Comparison of ENCODE assay signal across 11 cellular contexts in the genomic region with DNA sequence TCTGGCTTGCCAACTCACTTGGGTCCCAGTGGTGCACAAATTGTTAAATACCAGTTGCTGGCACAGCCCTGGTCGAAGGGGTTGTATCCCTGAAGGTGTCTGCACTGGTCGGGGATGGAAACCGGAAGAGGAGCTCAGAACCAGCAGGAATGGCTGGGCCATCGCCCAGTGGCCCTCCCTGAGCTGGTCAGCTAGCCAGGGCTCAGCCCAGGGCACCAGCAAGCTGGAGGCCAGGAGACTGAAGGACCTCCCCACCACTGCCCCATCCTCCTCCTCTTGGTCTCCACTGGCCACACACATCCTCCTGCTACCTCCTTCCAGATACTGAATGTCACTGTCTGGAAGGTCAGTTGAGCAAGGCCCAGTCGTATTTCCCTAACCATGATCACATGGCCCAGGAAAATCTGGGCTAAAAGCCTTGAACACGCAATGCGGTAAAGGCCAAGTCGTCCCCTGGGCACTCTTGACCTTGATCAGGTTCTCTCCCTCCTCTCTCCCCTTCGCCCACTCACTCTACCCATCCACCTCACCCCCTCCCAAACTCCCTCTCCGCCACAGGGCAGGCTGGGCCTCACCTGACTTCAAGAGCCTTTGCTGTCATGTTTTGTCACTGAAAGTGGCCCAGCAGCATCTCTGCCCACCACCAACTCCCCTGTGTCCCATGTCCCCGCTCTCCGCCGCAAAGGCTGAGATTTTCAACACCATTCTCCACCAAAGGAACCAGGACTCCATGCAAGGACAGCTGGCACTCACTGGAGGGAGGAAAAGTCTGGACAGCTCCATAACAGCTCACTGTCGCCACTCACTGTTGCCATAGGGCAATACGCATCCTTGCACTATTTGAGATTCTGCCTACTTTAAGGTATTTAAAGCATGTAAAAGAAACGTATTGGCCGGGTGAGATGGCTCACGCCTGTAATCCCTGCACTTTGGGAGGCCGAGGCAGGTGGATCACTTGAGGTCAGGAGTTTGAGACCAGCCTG. TPM values are rescaled to one million over a fixed set of nuclear protein-coding genes. Genes with fewer than 3 reads are reported as not detected.
DNase-seq lines count a peak whose midpoint lies in the region; ATAC-seq, FAIRE-seq and TF ChIP-seq lines count a peak whose summit lies in the region.
"Had no signal": no experiment of that assay in that cellular context is flagged by ENCODE, and none has a peak within 500 bp of the region (broad histone marks: within the 10 kb centered on the region; RNA-seq: fewer than 3 reads in every experiment).

No MANE protein-coding gene starts in this region.

- no peak overlapping the region; the same call in 1 of the 2 replicates for H3K27ac ChIP-seq in DND-41 (ENCODE audit: low read length)
- H3K27ac ChIP-seq in VCaP = no peak overlapping the region
- no peak overlapping the region for H3K27ac ChIP-seq in HepG2 (ENCODE audit: extremely low read length, insufficient read depth, low read length)
- H3K27ac ChIP-seq: epithelial cell of prostate had no signal

- TF ChIP-seq RAD21 in Ishikawa (IDR thresholded peaks at IDR 0.05; ENCODE audit: low read depth) (peak; percentile 74), HepG2 (CRISPR knock-in tag; IDR thresholded peaks at IDR 0.05) (no peak)

- H3K4me2 ChIP-seq in DND-41 (ENCODE audit: insufficient read depth, low read length) = no peak overlapping the region
- H3K4me2 ChIP-seq in HepG2 (ENCODE audit: low read depth, low read length) = peak overlapping the region; percentile 46; the same call in 1 of the 2 replicates

- no peak for TF ChIP-seq POLR2A in HepG2 (IDR thresholded peaks at IDR 0.05; ENCODE audit: insufficient read depth in 1 of 2, low read depth in 2 of 2, low read length in 2 of 2)

- 35% methylated on average over 15 of the region's 19 CpGs for WGBS in HepG2 (ENCODE audit: low lambda C conversion rate)

- intact Hi-C loops in HepG2 (cut with micrococcal nuclease; ENCODE audit: unreplicated experiment) = no loop called here

- H3K9me3 ChIP-seq in DND-41 (ENCODE audit: insufficient read depth, low read length, severe bottlenecking) = no peaks in the 10 kb centered on the region
- no peaks in the 10 kb centered on the region for H3K9me3 ChIP-seq in HepG2 (ENCODE audit: low read length)

- no peaks in the 10 kb centered on the region for H3K27me3 ChIP-seq in DND-41 (ENCODE audit: insufficient read depth, low read length, poor library complexity)
- peaks cover 6 to 38% of the 10 kb centered on the region in 2 experiments; a peak in 3 of 5 replicates for H3K27me3 ChIP-seq in HepG2 (ENCODE audit: control insufficient read depth in 1 of 2, insufficient read depth in 2 of 2, low read length in 2 of 2)

- no peak overlapping the region for H2AFZ ChIP-seq in DND-41 (ENCODE audit: low read depth, low read length)
- no peak overlapping the region for H2AFZ ChIP-seq in HepG2 (ENCODE audit: low read length)

- CTCF ChIA-PET in HepG2 (lab: Yijun Ruan, JAX; ENCODE audit: low intra/inter-chr PET ratio, low total read pairs) = no interaction called here

- no peak for FAIRE-seq in HepG2 (lab: Jason Lieb, UNC)

- TF ChIP-seq CTCF in DND-41 (IDR thresholded peaks at IDR 0.05; ENCODE audit: borderline replicate concordance, extremely low read depth, low read length, poor library complexity, severe bottlenecking) = peak; percentile 59
- TF ChIP-seq CTCF in VCaP (conservative IDR thresholded peaks at IDR 0.05) = 0 out of 2 replicates have a peak, but pooled peaks have one; percentile 9
- TF ChIP-seq CTCF in HepG2 (CRISPR knock-in tag; IDR thresholded peaks at IDR 0.05) = peak; percentile 63

- BruUV-seq in HepG2 (replicated peaks; lab: Mats Ljungman, UMichigan) = no TSS peak

- ATAC-seq in DND-41 (ENCODE audit: insufficient read depth, low read depth) (no peak), HepG2 (peak; percentile 47), HG03097 (IDR thresholded peaks at IDR 0.05; ENCODE audit: low FRiP score, unreplicated experiment) (no peak), GM18498 (IDR thresholded peaks at IDR 0.05; ENCODE audit: unreplicated experiment) (no peak)
- ATAC-seq: activated CD8-positive, alpha-beta T cell treated with anti-CD3 and anti-CD28 coated beads for 36 hours had no signal

- H3K9ac ChIP-seq in DND-41 (ENCODE audit: low read depth, low read length) = no peak overlapping the region
- H3K9ac ChIP-seq in HepG2 (ENCODE audit: insufficient read depth, low read depth, low read length) = no peak overlapping the region

- POLR2A ChIA-PET in HepG2 (lab: Yijun Ruan, JAX) = no interaction called here

- H3K4me3 ChIP-seq in DND-41 (ENCODE audit: low read depth in 1 of 2, low read length in 2 of 2) = no peak overlapping the region
- peak overlapping the region in 1 of 3 experiments; percentile 19; a peak in 1 of 6 replicates for H3K4me3 ChIP-seq in HepG2 (replicated peaks in 1 of 3; ENCODE audit: insufficient read depth in 1 of 3, low read depth in 2 of 3, low read length in 3 of 3)

- TF ChIP-seq EP300 in Ishikawa (IDR thresholded peaks at IDR 0.05; ENCODE audit: borderline replicate concordance) (no peak), HepG2 (IDR thresholded peaks at IDR 0.05; ENCODE audit: low read depth in 2 of 2, low read length in 2 of 2) (no peak), HepG2 (CRISPR knock-in tag; IDR thresholded peaks at IDR 0.05; ENCODE audit: borderline replicate concordance) (no peak)

- no peaks in the 10 kb centered on the region for H3K36me3 ChIP-seq in DND-41 (ENCODE audit: insufficient read depth, low read length)
- no peaks in the 10 kb centered on the region for H3K36me3 ChIP-seq in HepG2 (replicated peaks in 1 of 2; ENCODE audit: control insufficient read depth in 1 of 2, insufficient read depth in 2 of 2, low read length in 2 of 2)

- peaks cover 6% of the 10 kb centered on the region; the same call in 1 of the 2 replicates for H3K4me1 ChIP-seq in DND-41 (ENCODE audit: insufficient read depth, low read length)
- peaks cover 46% of the 10 kb centered on the region for H3K4me1 ChIP-seq in HepG2 (ENCODE audit: insufficient read depth, low read length)

- in situ Hi-C loops in HepG2 (cut with HindIII; ENCODE audit: extremely low pct_ligation_motif_present, low pct_unique_long_range_greater_than_20kb) = loop anchor here (5.0 kb wide), 1 partner anchor 122 kb away; no protein-coding TSS in a partner anchor

- no peaks in the 10 kb centered on the region for H3K79me2 ChIP-seq in DND-41 (ENCODE audit: insufficient read depth, low read length)
- no peaks in the 10 kb centered on the region for H3K79me2 ChIP-seq in HepG2 (ENCODE audit: insufficient read depth, low read length)

- no peaks in the 10 kb centered on the region for H4K20me1 ChIP-seq in DND-41 (ENCODE audit: insufficient read depth, low read length)
- H4K20me1 ChIP-seq in HepG2 (ENCODE audit: insufficient read depth, low read length) = no peaks in the 10 kb centered on the region

- DNase-seq in DND-41 = no peak
- peak; percentile 26 for DNase-seq in HepG2 (ENCODE audit: low spot score)
- no peak for DNase-seq in medulla oblongata (ENCODE audit: extremely low spot score)
- DNase-seq in C1 segment of cervical spinal cord (lab: John Stamatoyannopoulos, UW) = no peak
- DNase-seq: activated CD8-positive, alpha-beta T cell treated with anti-CD3 and anti-CD28 coated beads for 36 hours had no signal

RNA-seq across cellular contexts. Expression of gene ZDHHC19, which starts 12.1 kb away (rescaled TPM):
- total RNA-seq in HepG2 (2016; rRNA removed; fragmentation: Illumina TruSeq; extraction: Trizol) = 0.22 TPM in 1 of 2 replicates, not detected in the other
- total RNA-seq in HepG2 (2016; cell fraction: cytosol; rRNA removed; fragmentation: Illumina TruSeq; extraction: Trizol; ENCODE audit: low read depth) = not detected in 2 replicates
- total RNA-seq in HepG2 (2016; cell fraction: insoluble cytoplasmic fraction; rRNA removed; fragmentation: Illumina TruSeq; extraction: Trizol) = not detected in 2 replicates
- not detected in 2 replicates for total RNA-seq in HepG2 (2016; cell fraction: membrane; rRNA removed; fragmentation: Illumina TruSeq; extraction: Trizol)
- not detected in 2 replicates for total RNA-seq in HepG2 (2016; cell fraction: nucleus; rRNA removed; fragmentation: Illumina TruSeq; extraction: Trizol)
- 0.53 and 0.97 TPM in 2 replicates for polyA plus RNA-seq in HepG2 (2011; rRNA removed)
- 0.47 TPM in 2 replicates for polyA plus RNA-seq in HepG2 (2011; cell fraction: cytosol; rRNA removed)
- 1.5 and 1.9 TPM in 2 replicates for polyA plus RNA-seq in HepG2 (2011; cell fraction: nucleus; rRNA removed)
- 1.2 and 3.4 TPM in 2 replicates for polyA plus RNA-seq in HepG2 (2012)
- polyA plus RNA-seq in HepG2 (2016; cell fraction: cytosol; fragmentation: Illumina TruSeq; extraction: Trizol; ENCODE audit: low read depth) = 0.43 TPM in 1 of 2 replicates, not detected in the other
- 0.53 TPM in 1 of 2 replicates, not detected in the other for polyA plus RNA-seq in HepG2 (2016; cell fraction: insoluble cytoplasmic fraction; fragmentation: Illumina TruSeq; extraction: Trizol; ENCODE audit: low read depth)
- polyA plus RNA-seq in HepG2 (2016; cell fraction: membrane; fragmentation: Illumina TruSeq; extraction: Trizol; ENCODE audit: low read depth) = not detected in 2 replicates
- not detected in 2 replicates for polyA plus RNA-seq in HepG2 (2016; cell fraction: nucleus; fragmentation: Illumina TruSeq; extraction: Trizol; ENCODE audit: insufficient read depth, low read depth)
- 0.30 TPM in 1 of 2 replicates, not detected in the other for polyA minus RNA-seq in HepG2 (2011; rRNA and poly(A)+ RNA removed; ENCODE audit: low replicate concordance)
- polyA minus RNA-seq in HepG2 (2011; cell fraction: cytosol; rRNA and poly(A)+ RNA removed) = not detected in 2 replicates
- 0.26 and 1.1 TPM in 2 replicates for polyA minus RNA-seq in HepG2 (2011; cell fraction: nucleus; rRNA and poly(A)+ RNA removed)
- total RNA-seq: activated CD8-positive, alpha-beta T cell treated with anti-CD3 and anti-CD28 coated beads for 36 hours had no signal

RNA-seq across cellular contexts. Expression of gene SLC51A, which starts 17.3 kb away (rescaled TPM):
- 3.8 and 4.3 TPM in 2 replicates for total RNA-seq in HepG2 (2016; rRNA removed; fragmentation: Illumina TruSeq; extraction: Trizol)
- total RNA-seq in HepG2 (2016; cell fraction: cytosol; rRNA removed; fragmentation: Illumina TruSeq; extraction: Trizol; ENCODE audit: low read depth) = 1.8 and 2.1 TPM in 2 replicates
- total RNA-seq in HepG2 (2016; cell fraction: insoluble cytoplasmic fraction; rRNA removed; fragmentation: Illumina TruSeq; extraction: Trizol) = 2.3 and 4.7 TPM in 2 replicates
- total RNA-seq in HepG2 (2016; cell fraction: membrane; rRNA removed; fragmentation: Illumina TruSeq; extraction: Trizol) = 1.2 and 1.5 TPM in 2 replicates
- 3.7 and 5.8 TPM in 2 replicates for total RNA-seq in HepG2 (2016; cell fraction: nucleus; rRNA removed; fragmentation: Illumina TruSeq; extraction: Trizol)
- polyA plus RNA-seq in HepG2 (2011; rRNA removed) = 48.8 and 96.4 TPM in 2 replicates
- polyA plus RNA-seq in HepG2 (2011; cell fraction: cytosol; rRNA removed) = 21.3 and 40.5 TPM in 2 replicates
- 286 and 508 TPM in 2 replicates for polyA plus RNA-seq in HepG2 (2011; cell fraction: nucleus; rRNA removed)
- polyA plus RNA-seq in HepG2 (2012) = 60.6 and 133 TPM in 2 replicates
- 1.3 and 1.5 TPM in 2 replicates for polyA plus RNA-seq in HepG2 (2016; cell fraction: cytosol; fragmentation: Illumina TruSeq; extraction: Trizol; ENCODE audit: low read depth)
- 1.2 and 2.5 TPM in 2 replicates for polyA plus RNA-seq in HepG2 (2016; cell fraction: insoluble cytoplasmic fraction; fragmentation: Illumina TruSeq; extraction: Trizol; ENCODE audit: low read depth)
- polyA plus RNA-seq in HepG2 (2016; cell fraction: membrane; fragmentation: Illumina TruSeq; extraction: Trizol; ENCODE audit: low read depth) = 1.7 TPM in 2 replicates
- polyA plus RNA-seq in HepG2 (2016; cell fraction: nucleus; fragmentation: Illumina TruSeq; extraction: Trizol; ENCODE audit: insufficient read depth, low read depth) = 9.4 and 12.9 TPM in 2 replicates
- 29.6 TPM in 1 of 2 replicates, not detected in the other for polyA minus RNA-seq in HepG2 (2011; rRNA and poly(A)+ RNA removed; ENCODE audit: low replicate concordance)
- polyA minus RNA-seq in HepG2 (2011; cell fraction: cytosol; rRNA and poly(A)+ RNA removed) = 7.6 and 19.3 TPM in 2 replicates
- polyA minus RNA-seq in HepG2 (2011; cell fraction: nucleus; rRNA and poly(A)+ RNA removed) = 24.8 and 52.6 TPM in 2 replicates
- total RNA-seq: activated CD8-positive, alpha-beta T cell treated with anti-CD3 and anti-CD28 coated beads for 36 hours; posterior vena cava had no signal

Comparison
In these comparisons a context has a peak if more than half of its experiments do, and no peak if none do; other contexts are left out.
1. CTCF ChIP-seq: peak in every context shown above with its lines; median percentile 63 in HepG2; 59 in DND-41; 9 in VCaP.